Comparison of ENCODE assay signal across 10 cellular contexts in the genomic region with DNA sequence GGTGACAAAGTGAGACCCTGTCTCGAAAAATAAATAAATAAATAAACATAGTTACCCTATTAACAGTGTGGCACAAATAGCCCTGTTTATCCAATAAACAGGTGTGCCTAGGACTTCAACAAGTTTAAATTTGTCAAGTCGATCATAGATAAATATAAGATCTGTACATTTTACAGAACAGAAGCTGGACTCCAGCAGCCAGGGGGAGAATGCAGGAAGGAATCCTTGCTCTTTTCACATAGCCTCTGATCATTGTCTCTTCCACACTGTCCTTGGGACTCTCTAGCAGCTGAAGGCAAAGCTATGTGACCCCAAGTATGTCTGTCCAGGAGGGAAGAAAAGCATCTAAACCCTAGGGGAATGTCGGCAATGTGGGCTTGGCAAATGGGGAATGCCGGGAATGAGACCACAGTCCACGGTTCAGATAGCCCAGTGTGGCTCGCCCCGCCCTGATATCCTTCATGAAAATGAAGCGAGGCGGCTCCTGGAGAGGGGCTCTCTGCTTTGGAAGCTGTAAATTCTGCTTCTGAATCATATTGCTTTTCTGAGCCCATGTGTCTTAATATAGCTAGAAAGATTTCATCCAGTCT. TPM values are rescaled to one million over a fixed set of nuclear protein-coding genes. Genes with fewer than 3 reads are reported as not detected.
DNase-seq lines count a peak whose midpoint lies in the region; FAIRE-seq and TF ChIP-seq lines count a peak whose summit lies in the region.
"Had no signal": no experiment of that assay in that cellular context is flagged by ENCODE, and none has a peak within 500 bp of the region (broad histone marks: within the 10 kb centered on the region; RNA-seq: fewer than 3 reads in every experiment).

No MANE protein-coding gene starts in this region.

- peaks cover 47% of the 10 kb centered on the region for H3K4me1 Mint-ChIP-seq in nephron progenitor cell

- H3K27ac ChIP-seq in ectodermal cell (ENCODE audit: insufficient read depth, low read depth, low read length, poor library complexity, severe bottlenecking): peak overlapping the region; percentile 90
- H3K27ac ChIP-seq: pancreas had no signal

- peak overlapping the region; percentile 82 for H3K27ac Mint-ChIP-seq in nephron progenitor cell

- WGBS in ectodermal cell, 2 experiments: 59 to 66% methylated on average over 9 of the region's 9 CpGs

- H3K27me3 Mint-ChIP-seq in nephron progenitor cell (ENCODE audit: low read depth, poor library complexity): peaks cover 8% of the 10 kb centered on the region

- no peak overlapping the region for H3K4me3 ChIP-seq in ectodermal cell (ENCODE audit: insufficient read depth, low read depth, low read length)
- H3K4me3 ChIP-seq: pancreas had no signal

- H3K9me3 ChIP-seq in ectodermal cell (ENCODE audit: control insufficient read depth, low read length): no peaks in the 10 kb centered on the region
- H3K9me3 ChIP-seq: pancreas had no signal

- H3K9me3 Mint-ChIP-seq in nephron progenitor cell: no peaks in the 10 kb centered on the region

- H3K36me3 ChIP-seq in ectodermal cell (ENCODE audit: control insufficient read depth, insufficient read depth, low read length): no peaks in the 10 kb centered on the region
- H3K36me3 ChIP-seq: pancreas had no signal

- no peaks in the 10 kb centered on the region for H3K36me3 Mint-ChIP-seq in nephron progenitor cell (ENCODE audit: low read depth)

- FAIRE-seq in GM12891 (lab: Jason Lieb, UNC): no peak
- FAIRE-seq: pancreas had no signal

- H3K4me1 ChIP-seq in ectodermal cell (ENCODE audit: control insufficient read depth, insufficient read depth, low read length): peaks cover 21% of the 10 kb centered on the region
- H3K4me1 ChIP-seq: pancreas had no signal

- no peak for TF ChIP-seq CTCF in nephron progenitor cell (IDR thresholded peaks at IDR 0.05)

- DNase-seq in AG08395 (ENCODE audit: low spot score) (peak; percentile 64), HuH-7.5 (ENCODE audit: low spot score) (peak; percentile 51), nephron progenitor cell (peak; percentile 34), SHP77 treated with DMSO at 0.1 percent for 48 hours (lab: John Stamatoyannopoulos, UW) (no peak), GM12891 (ENCODE audit: insufficient read length, low spot score) (no peak), KG1 (lab: John Stamatoyannopoulos, UW) (no peak), NCI-H2227 (lab: John Stamatoyannopoulos, UW; ENCODE audit: unreplicated experiment) (no peak)
- DNase-seq: NCI-H774, pancreas had no signal

- TF ChIP-seq POLR2A in GM12891 (IDR thresholded peaks at IDR 0.05; ENCODE audit: low read depth, low read length): no peak

- H3K27me3 ChIP-seq in ectodermal cell (ENCODE audit: control insufficient read depth, insufficient read depth, low read length, poor library complexity, severe bottlenecking): no peaks in the 10 kb centered on the region
- H3K27me3 ChIP-seq: pancreas had no signal

- H3K4me3 Mint-ChIP-seq in nephron progenitor cell: no peak overlapping the region

TF ChIP-seq in GM12891, 5 proteins besides CTCF, POLR2A, EP300 and RAD21:
- TF ChIP-seq POU2F2 (IDR thresholded peaks at IDR 0.05; ENCODE audit: low read depth, low read length) (no peak), PAX5 (IDR thresholded peaks at IDR 0.05; ENCODE audit: insufficient read depth, low read length, severe bottlenecking) (no peak), TAF1 (IDR thresholded peaks at IDR 0.05; ENCODE audit: low read depth, low read length) (no peak), SPI1 (IDR thresholded peaks at IDR 0.05; ENCODE audit: low read depth, low read length) (no peak), POLR2AphosphoS5 (IDR thresholded peaks at IDR 0.05; ENCODE audit: low read depth, low read length) (no peak)

RNA-seq across cellular contexts. Expression of a gene that starts 24.8 kb away (rescaled TPM):
- 74.1 TPM for polyA plus RNA-seq in ectodermal cell (2013, experiment 1 of 4)
- 76.0 TPM for polyA plus RNA-seq in ectodermal cell (2013, experiment 2 of 4)
- polyA plus RNA-seq in ectodermal cell (2013, experiment 3 of 4): 55.7 TPM
- 53.2 TPM for polyA plus RNA-seq in ectodermal cell (2013, experiment 4 of 4)
- 114 TPM for polyA plus RNA-seq in GM12891 (2012; ENCODE audit: low read depth, missing spikeins)

RNA-seq across cellular contexts. Expression of a gene that starts 26.2 kb away (rescaled TPM):
- polyA plus RNA-seq in ectodermal cell (2013, experiment 1 of 4): 111 TPM
- 91.6 TPM for polyA plus RNA-seq in ectodermal cell (2013, experiment 2 of 4)
- polyA plus RNA-seq in ectodermal cell (2013, experiment 3 of 4): 98.3 TPM
- 107 TPM for polyA plus RNA-seq in ectodermal cell (2013, experiment 4 of 4)
- 28.4 TPM for polyA plus RNA-seq in GM12891 (2012; ENCODE audit: low read depth, missing spikeins)

Comparison
In these comparisons a context has a peak if more than half of its experiments do, and no peak if none do; other contexts are left out.
1. DNase-seq: peak in AG08395 (single experiment), HuH-7.5 (single experiment) and nephron progenitor cell (single experiment); none in SHP77 treated with DMSO at 0.1 percent for 48 hours (single experiment), GM12891 (single experiment), KG1 (single experiment) and NCI-H2227 (single experiment).